Comparison of ENCODE assay signal across 19 cellular contexts in genomic region chr11:122201126-122201525, GRCh38.
DNase-seq lines count a peak whose midpoint lies in the region; ATAC-seq, FAIRE-seq and TF ChIP-seq lines count a peak whose summit lies in the region.
"Had no signal": no experiment of that assay in that cellular context is flagged by ENCODE, and none has a peak within 500 bp of the region (broad histone marks: within the 10 kb centered on the region; RNA-seq: fewer than 3 reads in every experiment).

No MANE protein-coding gene starts in this region.

- peak overlapping the region; percentile 84 for H3K4me2 ChIP-seq in SK-N-SH
- peak overlapping the region; percentile 37 for H3K4me2 ChIP-seq in endothelial cell of umbilical vein (ENCODE audit: insufficient read depth, low read length)

- POLR2A ChIA-PET in SK-N-SH (lab: Yijun Ruan, JAX): no interaction called here
- POLR2A ChIA-PET in endothelial cell of umbilical vein (lab: Charles Lee): no interaction called here

- H3K27ac ChIP-seq in SK-N-SH (ENCODE audit: low read depth in 2 of 2, low read length in 1 of 2): peak overlapping the region; percentile 25 to 99; a peak in 2 of 4 replicates
- H3K27ac ChIP-seq in endothelial cell of umbilical vein (ENCODE audit: insufficient read depth, low read depth, low read length): no peak overlapping the region
- H3K27ac ChIP-seq in aorta (ENCODE audit: low read depth in 1 of 2, low read length in 2 of 2): no peak overlapping the region
- H3K27ac ChIP-seq: body of pancreas had no signal

- H3K36me3 Mint-ChIP-seq in nephron (ENCODE audit: low read depth): peaks cover 3% of the 10 kb centered on the region

- H3K79me2 ChIP-seq in SK-N-SH (ENCODE audit: insufficient read depth) (peaks cover 60% of the 10 kb centered on the region), endothelial cell of umbilical vein (ENCODE audit: control insufficient read depth, insufficient read depth, low read length) (peaks cover 14% of the 10 kb centered on the region)

- no peak for TF ChIP-seq CTCF in SK-N-SH (IDR thresholded peaks at IDR 0.05)
- no peak for TF ChIP-seq CTCF in endothelial cell of umbilical vein (IDR thresholded peaks at IDR 0.05; ENCODE audit: extremely low read depth in 1 of 2, insufficient read depth in 1 of 2, low read depth in 1 of 2, low read length in 2 of 2)
- no peak for TF ChIP-seq CTCF in nephron (IDR thresholded peaks at IDR 0.05; ENCODE audit: unreplicated experiment in 3 of 3)

- H3K4me3 ChIP-seq in SK-N-SH (ENCODE audit: low read depth in 2 of 2, low read length in 1 of 2) (peak overlapping the region; percentile 30 to 60; a peak in 3 of 4 replicates), endothelial cell of umbilical vein (replicated peaks in 1 of 3; ENCODE audit: insufficient read depth in 1 of 3, low read depth in 1 of 3, low read length in 3 of 3) (no peak overlapping the region), aorta (ENCODE audit: low read length in 2 of 2) (peak overlapping the region; percentile 21 to 22)
- H3K4me3 ChIP-seq: body of pancreas had no signal

- H3K4me1 ChIP-seq in SK-N-SH (ENCODE audit: control insufficient read depth in 1 of 2, insufficient read depth in 2 of 2, low read depth in 1 of 2, low read length in 1 of 2) (peaks cover 13 to 35% of the 10 kb centered on the region in 2 experiments), endothelial cell of umbilical vein (ENCODE audit: control insufficient read depth, extremely low read depth, insufficient read depth, low read length) (peaks cover 60% of the 10 kb centered on the region), aorta (ENCODE audit: control insufficient read depth in 1 of 2, insufficient read depth in 2 of 2, low read length in 2 of 2) (peaks cover 5 to 9% of the 10 kb centered on the region in 2 donors)

- no peak for TF ChIP-seq RAD21 in SK-N-SH (IDR thresholded peaks at IDR 0.05; ENCODE audit: low read length)

- H3K9me3 ChIP-seq in SK-N-SH: no peaks in the 10 kb centered on the region
- no peaks in the 10 kb centered on the region for H3K9me3 ChIP-seq in endothelial cell of umbilical vein (replicated peaks; ENCODE audit: control insufficient read depth, insufficient read depth, low read length)
- H3K9me3 ChIP-seq in aorta (ENCODE audit: control insufficient read depth, low read length): no peaks in the 10 kb centered on the region
- H3K9me3 ChIP-seq: body of pancreas had no signal

- H2AFZ ChIP-seq in SK-N-SH (ENCODE audit: low read depth) (no peak overlapping the region), endothelial cell of umbilical vein (ENCODE audit: low read depth, low read length) (no peak overlapping the region)

- no peak for FAIRE-seq in endothelial cell of umbilical vein (lab: Jason Lieb, UNC)
- FAIRE-seq: H54 had no signal

- peaks cover 52% of the 10 kb centered on the region for H3K4me1 Mint-ChIP-seq in nephron
- H3K4me1 Mint-ChIP-seq: activated B cell treated with CpG ODN at 0.5 μM for 24 hours had no signal

- WGBS in SK-N-SH (ENCODE audit: low lambda C conversion rate): 94% methylated on average over 4 of the region's 4 CpGs
- WGBS in aorta, 2 donors: 27 to 42% methylated on average over 4 of the region's 4 CpGs

- ATAC-seq in SK-N-SH treated with all-trans-retinoic acid at 6 μM for 48 hours (no peak), aorta (ENCODE audit: low FRiP score) (no peak), HG03196 (IDR thresholded peaks at IDR 0.05; ENCODE audit: unreplicated experiment) (no peak)
- ATAC-seq: body of pancreas, foreskin keratinocyte, right cardiac atrium, T-helper 17 cell had no signal

- BruUV-seq in endothelial cell of umbilical vein (replicated peaks; lab: Mats Ljungman, UMichigan): no TSS peak

- H4K20me1 ChIP-seq in SK-N-SH (ENCODE audit: insufficient read depth): no peaks in the 10 kb centered on the region
- no peaks in the 10 kb centered on the region for H4K20me1 ChIP-seq in endothelial cell of umbilical vein (replicated peaks; ENCODE audit: control insufficient read depth, extremely low read depth, insufficient read depth, low read length)

- no peaks in the 10 kb centered on the region for H3K9me1 ChIP-seq in endothelial cell of umbilical vein (replicated peaks; ENCODE audit: control insufficient read depth, extremely low read depth, insufficient read depth, low read length)

- peak overlapping the region; percentile 32 to 71 (median 58) for H3K27ac Mint-ChIP-seq in nephron
- H3K27ac Mint-ChIP-seq: activated B cell treated with CpG ODN at 0.5 μM for 24 hours, nephron progenitor cell, T-helper 17 cell had no signal

- peaks cover 38% of the 10 kb centered on the region for H3F3A ChIP-seq in SK-N-SH (replicated peaks; ENCODE audit: insufficient read depth)

- dilution Hi-C loops in endothelial cell of umbilical vein (cut with MboI; ENCODE audit: extremely low pct_ligation_motif_present, low sequenced_read_pairs): no loop called here

- peaks cover 4% of the 10 kb centered on the region for H3K27me3 Mint-ChIP-seq in nephron (ENCODE audit: low read depth)

- no peak for DNase-seq in SK-N-SH
- DNase-seq in endothelial cell of umbilical vein (ENCODE audit: low read depth, low spot score): no peak
- DNase-seq in aorta: no peak
- no peak for DNase-seq in NCI-H774 (lab: John Stamatoyannopoulos, UW)
- no peak for DNase-seq in effector CD4-positive, alpha-beta T cell
- DNase-seq: activated B cell treated with CpG ODN at 0.5 μM for 24 hours, activated gamma-delta T cell, body of pancreas, foreskin keratinocyte, MV-4-11, NCI-H2107, NCI-H82, nephron progenitor cell, right cardiac atrium, T-helper 17 cell had no signal

- H3K9me2 ChIP-seq in SK-N-SH: no peaks in the 10 kb centered on the region

- H3K36me3 ChIP-seq in SK-N-SH (replicated peaks in 1 of 2; ENCODE audit: control insufficient read depth in 1 of 2, insufficient read depth in 2 of 2, low read length in 1 of 2) (no peaks in the 10 kb centered on the region), endothelial cell of umbilical vein (ENCODE audit: control insufficient read depth in 2 of 2, extremely low read depth in 1 of 2, insufficient read depth in 2 of 2, low read length in 2 of 2) (no peaks in the 10 kb centered on the region), aorta (ENCODE audit: control insufficient read depth in 1 of 2, insufficient read depth in 2 of 2, low read length in 1 of 2) (no peaks in the 10 kb centered on the region)

- TF ChIP-seq EP300 in SK-N-SH (IDR thresholded peaks at IDR 0.05; ENCODE audit: borderline replicate concordance in 1 of 2, low read depth in 1 of 2, low read length in 1 of 2): no peak

- H3K27me3 ChIP-seq in SK-N-SH (ENCODE audit: insufficient read depth): no peaks in the 10 kb centered on the region
- no peaks in the 10 kb centered on the region for H3K27me3 ChIP-seq in endothelial cell of umbilical vein (ENCODE audit: control insufficient read depth in 2 of 2, insufficient read depth in 2 of 2, low read length in 2 of 2)
- no peaks in the 10 kb centered on the region for H3K27me3 ChIP-seq in aorta (ENCODE audit: control insufficient read depth in 1 of 2, insufficient read depth in 2 of 2, low read length in 1 of 2)
- H3K27me3 ChIP-seq: body of pancreas, foreskin keratinocyte had no signal

- CTCF ChIA-PET in SK-N-SH (lab: Yijun Ruan, JAX) (interaction anchor here (0.6 to 4.5 kb wide), 6 partner anchors 25 to 546 kb away, joined by 3 to 35 read pairs (median 6); no protein-coding TSS in a partner anchor), endothelial cell of umbilical vein (lab: Charles Lee) (interaction anchor here (0.8 to 4.5 kb wide), 9 partner anchors 13 to 547 kb away, joined by 5 to 91 read pairs (median 27); no protein-coding TSS in a partner anchor)

- intact Hi-C loops in endothelial cell of umbilical vein (cut with micrococcal nuclease): loop anchor here (5.0 kb wide), 2 partner anchors 306 to 374 kb away; no protein-coding TSS in a partner anchor
- intact Hi-C loops in aorta (cut with DNase I): loop anchor here (5.0 to 10.0 kb wide), 5 partner anchors 34 to 456 kb away; no protein-coding TSS in a partner anchor

- H3K9me3 Mint-ChIP-seq in nephron: no peaks in the 10 kb centered on the region
- H3K9me3 Mint-ChIP-seq: activated B cell treated with CpG ODN at 0.5 μM for 24 hours, nephron progenitor cell had no signal

- H3K9ac ChIP-seq in SK-N-SH (peak overlapping the region; percentile 48), endothelial cell of umbilical vein (replicated peaks; ENCODE audit: extremely low read depth, insufficient read depth, low read length) (no peak overlapping the region)

- H3K4me3 Mint-ChIP-seq in nephron: peak overlapping the region; percentile 68 to 85 (median 79)
- H3K4me3 Mint-ChIP-seq: activated B cell treated with CpG ODN at 0.5 μM for 24 hours, nephron progenitor cell, T-helper 17 cell had no signal

- TF ChIP-seq POLR2A in endothelial cell of umbilical vein (IDR thresholded peaks at IDR 0.05; ENCODE audit: low read depth, low read length): no peak

TF ChIP-seq in SK-N-SH, 30 proteins besides CTCF, POLR2A, EP300 and RAD21 (continues in another document):
- TF ChIP-seq, protein P1, sequence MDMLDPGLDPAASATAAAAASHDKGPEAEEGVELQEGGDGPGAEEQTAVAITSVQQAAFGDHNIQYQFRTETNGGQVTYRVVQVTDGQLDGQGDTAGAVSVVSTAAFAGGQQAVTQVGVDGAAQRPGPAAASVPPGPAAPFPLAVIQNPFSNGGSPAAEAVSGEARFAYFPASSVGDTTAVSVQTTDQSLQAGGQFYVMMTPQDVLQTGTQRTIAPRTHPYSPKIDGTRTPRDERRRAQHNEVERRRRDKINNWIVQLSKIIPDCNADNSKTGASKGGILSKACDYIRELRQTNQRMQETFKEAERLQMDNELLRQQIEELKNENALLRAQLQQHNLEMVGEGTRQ (IDR thresholded peaks at IDR 0.05; ENCODE audit: borderline replicate concordance, low read depth, low read length): no peak
- TF ChIP-seq TCF12 (IDR thresholded peaks at IDR 0.05): no peak

TF ChIP-seq in SK-N-SH treated with all-trans-retinoic acid at 6 μM for 48 hours, 23 proteins besides CTCF, POLR2A, EP300 and RAD21 (continues in another document):
- no peak for TF ChIP-seq ESRRG (CRISPR knock-in tag; IDR thresholded peaks at IDR 0.05)
- no peak for TF ChIP-seq ISL1 (CRISPR knock-in tag; IDR thresholded peaks at IDR 0.05)
- no peak for TF ChIP-seq ARNTL (CRISPR knock-in tag; IDR thresholded peaks at IDR 0.05; ENCODE audit: borderline replicate concordance, low read depth)
- no peak for TF ChIP-seq ZNF8 (CRISPR knock-in tag; IDR thresholded peaks at IDR 0.05)

TF ChIP-seq in endothelial cell of umbilical vein, 7 proteins besides CTCF, POLR2A, EP300 and RAD21 (continues in another document):
- TF ChIP-seq JUN (IDR thresholded peaks at IDR 0.05; ENCODE audit: borderline replicate concordance, insufficient read depth, insufficient read length, low read depth) (no peak), POLR2AphosphoS5 (IDR thresholded peaks at IDR 0.05; ENCODE audit: insufficient read depth, low read depth, low read length) (no peak), FOS (IDR thresholded peaks at IDR 0.05; ENCODE audit: borderline replicate concordance, insufficient read depth, low read length) (no peak), EZH2 (IDR thresholded peaks at IDR 0.05; ENCODE audit: borderline replicate concordance, low read depth, low read length, severe bottlenecking) (no peak)
- TF ChIP-seq, protein P2, sequence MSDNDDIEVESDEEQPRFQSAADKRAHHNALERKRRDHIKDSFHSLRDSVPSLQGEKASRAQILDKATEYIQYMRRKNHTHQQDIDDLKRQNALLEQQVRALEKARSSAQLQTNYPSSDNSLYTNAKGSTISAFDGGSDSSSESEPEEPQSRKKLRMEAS (IDR thresholded peaks at IDR 0.05; ENCODE audit: insufficient read depth, insufficient read length): no peak

Comparison
In these comparisons a context has a peak if more than half of its experiments do, and no peak if none do; other contexts are left out.
1. H3K27ac ChIP-seq: peak in SK-N-SH (2 of 2); none in endothelial cell of umbilical vein (single experiment) and aorta (0 of 2).
2. H3K4me3 ChIP-seq: peak in SK-N-SH (2 of 2) and aorta (2 of 2); none in endothelial cell of umbilical vein (0 of 3).